In the genomic region with DNA sequence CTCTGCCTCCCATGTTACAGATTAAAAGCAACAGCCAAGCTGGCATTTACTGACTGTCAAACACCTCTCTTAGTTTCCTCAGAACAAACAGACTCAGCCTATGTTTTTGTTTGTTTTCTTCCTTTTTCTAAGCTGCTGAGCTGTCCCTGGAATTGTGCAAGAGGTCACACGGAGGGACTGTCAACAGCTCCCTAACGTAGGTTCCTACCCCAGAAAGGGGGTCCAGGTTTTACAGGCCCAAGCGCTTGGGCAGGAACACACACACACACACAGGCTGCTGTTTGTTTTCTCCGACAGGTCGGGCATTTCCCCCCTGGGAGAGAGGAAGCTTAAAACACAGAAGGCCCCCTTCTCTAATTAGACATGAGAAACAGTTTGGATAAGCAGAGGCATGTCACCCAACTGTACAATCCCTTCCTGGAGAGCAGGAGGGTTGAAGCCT, we compare ENCODE assay signal across 27 cellular contexts.
DNase-seq lines count a peak whose midpoint lies in the region; ATAC-seq and TF ChIP-seq lines count a peak whose summit lies in the region.
"Had no signal": no experiment of that assay in that cellular context is flagged by ENCODE, and none has a peak within 500 bp of the region (broad histone marks: within the 10 kb centered on the region; RNA-seq: fewer than 3 reads in every experiment).

No MANE protein-coding gene starts in this region.

- no peaks in the 10 kb centered on the region for H3K27me3 Mint-ChIP-seq in progenitor cell of endocrine pancreas
- H3K27me3 Mint-ChIP-seq: activated CD4-positive, alpha-beta T cell treated with anti-CD3 and anti-CD28 coated beads for 36 hours; T-helper 17 cell had no signal

- DNase-seq in NOMO-1 treated with DMSO at 0.1 percent for 48 hours (lab: John Stamatoyannopoulos, UW; ENCODE audit: unreplicated experiment) (peak; percentile 0), NOMO-1 treated with dmso at 0.1 percent for 144 hours (lab: John Stamatoyannopoulos, UW; ENCODE audit: unreplicated experiment) (no peak), NCI-H82 treated with DMSO at 0.1 percent for 48 hours (lab: John Stamatoyannopoulos, UW; ENCODE audit: unreplicated experiment) (peak; percentile 17), left kidney (ENCODE audit: low read depth, low spot score) (peak; percentile 20), progenitor cell of endocrine pancreas (ENCODE audit: low spot score, unreplicated experiment) (no peak), SJCRH30 (no peak)
- DNase-seq in central memory CD4-positive, alpha-beta T cell: no peak
- DNase-seq: activated CD4-positive, alpha-beta T cell treated with anti-CD3 and anti-CD28 coated beads for 36 hours; activated naive CD4-positive, alpha-beta T cell treated with anti-CD3 and anti-CD28 coated beads for 36 hours; activated T-cell treated with anti-CD3 and anti-CD28 coated beads, Interleukin-2, amount 50 U/mL, for 48 hours; amniotic stem cell; BE2C; cortex of kidney; DMS79 treated with DMSO at 0.1 percent for 48 hours; gastrocnemius medialis; hippocampal formation; immature natural killer cell; NCI-H2081 treated with DMSO at 0.1 percent for 48 hours; NCI-H446 treated with DMSO at 0.1 percent for 48 hours; stimulated activated CD4-positive, alpha-beta T cell treated with anti-CD3 and anti-CD28 coated beads, Interleukin-2, amount 100 ng/mL, for 24 hours; substantia nigra; T-helper 17 cell had no signal

- no peaks in the 10 kb centered on the region for H3K9me3 Mint-ChIP-seq in progenitor cell of endocrine pancreas (ENCODE audit: low read depth)
- H3K9me3 Mint-ChIP-seq: neural crest cell had no signal

- no peak for ATAC-seq in HG03521 (IDR thresholded peaks at IDR 0.05; ENCODE audit: unreplicated experiment)
- ATAC-seq: activated CD4-positive, alpha-beta T cell treated with anti-CD3 and anti-CD28 coated beads for 36 hours; esophagus mucosa; gastrocnemius medialis; T-helper 17 cell had no signal

- no peak overlapping the region for H3K4me3 ChIP-seq in SJCRH30
- H3K4me3 ChIP-seq: gastrocnemius medialis, SK-N-MC had no signal

- no peak for TF ChIP-seq CTCF in progenitor cell of endocrine pancreas (IDR thresholded peaks at IDR 0.05; ENCODE audit: unreplicated experiment)

- no peak overlapping the region for H3K27ac ChIP-seq in SJCRH30
- H3K27ac ChIP-seq: gastrocnemius medialis, RWPE1, SK-N-MC had no signal

- peaks cover 15% of the 10 kb centered on the region for H3K4me1 Mint-ChIP-seq in progenitor cell of endocrine pancreas (ENCODE audit: low read depth)
- H3K4me1 Mint-ChIP-seq: activated CD4-positive, alpha-beta T cell treated with anti-CD3 and anti-CD28 coated beads for 36 hours; immature natural killer cell; T-helper 17 cell had no signal

- H3K27ac Mint-ChIP-seq in progenitor cell of endocrine pancreas: peak overlapping the region; percentile 91
- H3K27ac Mint-ChIP-seq: activated CD4-positive, alpha-beta T cell treated with anti-CD3 and anti-CD28 coated beads for 36 hours; activated naive CD4-positive, alpha-beta T cell treated with anti-CD3 and anti-CD28 coated beads for 36 hours; immature natural killer cell; T-helper 17 cell had no signal

- no peaks in the 10 kb centered on the region for H3K27me3 ChIP-seq in SJCRH30
- H3K27me3 ChIP-seq: BE2C had no signal

- no peaks in the 10 kb centered on the region for H3K4me1 ChIP-seq in SJCRH30
- H3K4me1 ChIP-seq: BE2C, gastrocnemius medialis had no signal

- H3K4me3 Mint-ChIP-seq in progenitor cell of endocrine pancreas (ENCODE audit: low read depth): peak overlapping the region; percentile 8
- H3K4me3 Mint-ChIP-seq: activated CD4-positive, alpha-beta T cell treated with anti-CD3 and anti-CD28 coated beads for 36 hours; activated naive CD4-positive, alpha-beta T cell treated with anti-CD3 and anti-CD28 coated beads for 36 hours; immature natural killer cell; neural crest cell; T-helper 17 cell had no signal

- no peaks in the 10 kb centered on the region for H3K36me3 ChIP-seq in SJCRH30
- H3K36me3 ChIP-seq: BE2C, gastrocnemius medialis had no signal

- no peaks in the 10 kb centered on the region for H3K9me3 ChIP-seq in SJCRH30 (replicated peaks)
- H3K9me3 ChIP-seq: BE2C, gastrocnemius medialis had no signal

- no peaks in the 10 kb centered on the region for H3K36me3 Mint-ChIP-seq in progenitor cell of endocrine pancreas (ENCODE audit: insufficient read depth)
- H3K36me3 Mint-ChIP-seq: immature natural killer cell had no signal

Comparison
In these comparisons a context has a peak if more than half of its experiments do, and no peak if none do; other contexts are left out.
1. DNase-seq: peak in NOMO-1 treated with DMSO at 0.1 percent for 48 hours (single experiment), NCI-H82 treated with DMSO at 0.1 percent for 48 hours (single experiment) and left kidney (single experiment); none in NOMO-1 treated with dmso at 0.1 percent for 144 hours (single experiment), progenitor cell of endocrine pancreas (single experiment), central memory CD4-positive, alpha-beta T cell (single experiment) and SJCRH30 (0 of 2).